ENCODE assay signal across 8 cellular contexts in genomic region chr1:64898107-64898861, GRCh38.
DNase-seq lines count a peak whose midpoint lies in the region; ATAC-seq, FAIRE-seq and TF ChIP-seq lines count a peak whose summit lies in the region.

No MANE protein-coding gene starts in this region.

- peaks cover 13 to 30% (median 19%) of the 10 kb centered on the region in 3 donors for H3K4me1 ChIP-seq in pancreas

- no peak overlapping the region for H3K4me3 ChIP-seq in pancreas

- no peaks in the 10 kb centered on the region for H3K27me3 ChIP-seq in pancreas

- DNase-seq in 8988T (peak; percentile 17), GM10266 (ENCODE audit: extremely low spot score) (peak; percentile 44), MV-4-11 (lab: John Stamatoyannopoulos, UW) (peak; percentile 76), foreskin melanocyte (peak; percentile 67), pancreas (peak in 5 of 6 donors; percentile 55 to 89 (median 85)), KG1 (lab: John Stamatoyannopoulos, UW) (no peak)
- peak; percentile 44 for DNase-seq in activated CD8-positive, alpha-beta memory T cell treated with anti-CD3 and anti-CD28 coated beads, Interleukin-2, amount 50 U/mL, for 4 hours

- intact Hi-C loops in pancreas (cut with DNase I), result no loop called here

- ATAC-seq in HG02610 (IDR thresholded peaks at IDR 0.05; ENCODE audit: unreplicated experiment), result peak; percentile 54
- peak; percentile 92 to 97 (median 94) for ATAC-seq in pancreas

- TF ChIP-seq CTCF in GM10266 (IDR thresholded peaks at IDR 0.05; ENCODE audit: control insufficient read depth, insufficient read depth, low read depth, missing control alignments), result no peak
- TF ChIP-seq CTCF in pancreas (IDR thresholded peaks at IDR 0.05), result no peak

- no peaks in the 10 kb centered on the region for H3K36me3 ChIP-seq in pancreas

- no peaks in the 10 kb centered on the region for H3K9me3 ChIP-seq in pancreas

- peak; percentile 57 for FAIRE-seq in pancreas (lab: Jason Lieb, UNC)

- peak overlapping the region; percentile 64 to 88 (median 77) for H3K27ac ChIP-seq in pancreas

- 1% methylated on average over 4 of the region's 4 CpGs for WGBS in pancreas, 2 donors
